ENCODE assay signal across 18 cellular contexts in genomic region chr2:151052850-151053660, GRCh38.
"Had no signal": no experiment of that assay in that cellular context is flagged by ENCODE, and none has a peak within 500 bp of the region (broad histone marks: within the 10 kb centered on the region; RNA-seq: fewer than 3 reads in every experiment).

No MANE protein-coding gene starts in this region.

- H3K27me3 ChIP-seq: body of pancreas, gastrocnemius medialis, heart left ventricle, left lung, tibial nerve, vagina had no signal

- H3K36me3 Mint-ChIP-seq: activated CD8-positive, alpha-beta memory T cell treated with anti-CD3 and anti-CD28 coated beads, Interleukin-2, amount 10 ng/mL, durations not matched to agents 7 days and 5 days; activated naive CD8-positive, alpha-beta T cell had no signal

- H3K9me3 Mint-ChIP-seq: activated CD4-positive, alpha-beta memory T cell treated with anti-CD3 and anti-CD28 coated beads, Interleukin-2, amount 10 ng/mL, durations not matched to agents 7 days and 5 days; neural crest cell had no signal

- H3K4me1 ChIP-seq: body of pancreas, gastrocnemius medialis, left lung, vagina had no signal

- H3K4me3 ChIP-seq: body of pancreas, dorsolateral prefrontal cortex, gastrocnemius medialis, heart left ventricle, left lung, tibial nerve, vagina had no signal

- H3K4me1 Mint-ChIP-seq: activated CD4-positive, alpha-beta memory T cell treated with anti-CD3 and anti-CD28 coated beads, Interleukin-2, amount 10 ng/mL, durations not matched to agents 7 days and 5 days; activated CD4-positive, alpha-beta T cell treated with anti-CD3 and anti-CD28 coated beads for 36 hours; activated CD8-positive, alpha-beta memory T cell treated with anti-CD3 and anti-CD28 coated beads, Interleukin-2, amount 10 ng/mL, durations not matched to agents 7 days and 5 days had no signal

- H3K27ac Mint-ChIP-seq: activated CD4-positive, alpha-beta memory T cell treated with anti-CD3 and anti-CD28 coated beads, Interleukin-2, amount 10 ng/mL, durations not matched to agents 7 days and 5 days; activated CD4-positive, alpha-beta T cell treated with anti-CD3 and anti-CD28 coated beads for 36 hours; activated CD8-positive, alpha-beta memory T cell treated with anti-CD3 and anti-CD28 coated beads, Interleukin-2, amount 10 ng/mL, durations not matched to agents 7 days and 5 days; activated naive CD8-positive, alpha-beta T cell; progenitor cell of endocrine pancreas had no signal

- ATAC-seq: activated CD4-positive, alpha-beta T cell treated with anti-CD3 and anti-CD28 coated beads for 36 hours; activated CD8-positive, alpha-beta memory T cell treated with anti-CD3 and anti-CD28 coated beads, Interleukin-2, amount 10 ng/mL, durations not matched to agents 7 days and 5 days; body of pancreas; gastrocnemius medialis; heart left ventricle; left lung; stimulated activated naive CD8-positive, alpha-beta T cell treated with anti-CD3 and anti-CD28 coated beads, Interleukin-15, Interleukin-2, amounts not matched to agents 100 U/mL and 50 U/mL, for 24 hours had no signal

- H3K27ac ChIP-seq: body of pancreas, dorsolateral prefrontal cortex, gastrocnemius medialis, heart left ventricle, left lung, vagina had no signal

- H3K9me3 ChIP-seq: body of pancreas, gastrocnemius medialis, heart left ventricle, left lung, tibial nerve, vagina had no signal

- DNase-seq: activated CD4-positive, alpha-beta memory T cell treated with anti-CD3 and anti-CD28 coated beads, Interleukin-2, amount 10 ng/mL, durations not matched to agents 7 days and 5 days; activated CD4-positive, alpha-beta T cell treated with anti-CD3 and anti-CD28 coated beads for 36 hours; activated CD8-positive, alpha-beta memory T cell treated with anti-CD3 and anti-CD28 coated beads, Interleukin-2, amount 10 ng/mL, durations not matched to agents 7 days and 5 days; amygdala; body of pancreas; caudate nucleus; dorsolateral prefrontal cortex; gastrocnemius medialis; heart left ventricle; left lung; stimulated activated CD4-positive, alpha-beta T cell treated with anti-CD3 and anti-CD28 coated beads, Interleukin-12 subunit alpha, Interleukin-12 subunit beta, amount 100 ng/mL, for 4 hours; stimulated activated CD4-positive, alpha-beta T cell treated with anti-CD3 and anti-CD28 coated beads, Interleukin-1b, Interleukin-23, amount 100 ng/mL, for 48 hours; stimulated activated naive CD8-positive, alpha-beta T cell treated with anti-CD3 and anti-CD28 coated beads, Interleukin-15, Interleukin-2, amounts not matched to agents 100 U/mL and 50 U/mL, for 24 hours had no signal

- H3K36me3 ChIP-seq: gastrocnemius medialis, heart left ventricle, left lung, tibial nerve, vagina had no signal

- H3K4me3 Mint-ChIP-seq: activated CD4-positive, alpha-beta memory T cell treated with anti-CD3 and anti-CD28 coated beads, Interleukin-2, amount 10 ng/mL, durations not matched to agents 7 days and 5 days; activated CD4-positive, alpha-beta T cell treated with anti-CD3 and anti-CD28 coated beads for 36 hours; activated CD8-positive, alpha-beta memory T cell treated with anti-CD3 and anti-CD28 coated beads, Interleukin-2, amount 10 ng/mL, durations not matched to agents 7 days and 5 days; activated naive CD8-positive, alpha-beta T cell; neural crest cell had no signal
